Comparison of ENCODE assay signal across 8 cellular contexts in the genomic region with DNA sequence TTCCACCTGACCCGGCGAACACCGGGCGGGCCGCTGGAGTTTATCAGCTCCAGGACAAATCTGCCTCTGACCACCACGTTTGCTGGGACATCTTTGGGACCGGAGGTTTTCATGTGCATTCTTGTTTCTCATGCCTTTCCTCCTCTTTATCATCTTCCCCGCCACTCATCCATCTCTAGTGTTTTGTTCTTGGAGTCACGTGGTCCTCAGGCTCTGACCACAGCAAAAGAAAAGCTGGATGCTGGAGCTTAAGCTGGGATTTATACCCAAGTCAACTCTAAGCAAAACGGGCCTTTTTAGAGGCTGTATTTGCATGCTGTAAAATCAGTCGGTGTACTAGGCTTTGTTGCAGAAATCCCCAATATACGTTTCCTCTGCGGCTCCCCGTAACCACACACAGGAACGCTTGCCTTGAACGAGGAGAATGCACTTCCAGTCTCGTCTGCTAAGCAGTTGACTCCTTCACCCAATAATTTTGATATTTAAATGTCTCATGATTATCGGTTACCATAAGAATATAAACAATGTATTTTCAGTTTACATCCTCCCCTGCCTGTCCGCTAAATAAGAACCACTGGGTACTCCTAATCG. TPM values are rescaled to one million over a fixed set of nuclear protein-coding genes. Genes with fewer than 3 reads are reported as not detected.
DNase-seq lines count a peak whose midpoint lies in the region; ATAC-seq, FAIRE-seq and TF ChIP-seq lines count a peak whose summit lies in the region.

No MANE protein-coding gene starts in this region.

- H3K27ac Mint-ChIP-seq in activated CD8-positive, alpha-beta T cell treated with anti-CD3 and anti-CD28 coated beads, Interleukin-2, amount 10 ng/mL, durations not matched to agents 7 days and 5 days = peak overlapping the region; percentile 95

- H3K9me3 ChIP-seq in BLaER1 treated with 17β-estradiol and CSF1 and Interleukin-3, amounts not matched to agents 10 nM and 100 nM (replicated peaks in 1 of 11) = no peaks in the 10 kb centered on the region
- H3K9me3 ChIP-seq in pancreas = no peaks in the 10 kb centered on the region

- no peak for TF ChIP-seq CTCF in pancreas (IDR thresholded peaks at IDR 0.05)

- peaks cover 35 to 62% (median 58%) of the 10 kb centered on the region in 11 experiments for H4K20me1 ChIP-seq in BLaER1 treated with 17β-estradiol and CSF1 and Interleukin-3, amounts not matched to agents 10 nM and 100 nM

- WGBS in pancreas, 2 donors = 3 to 11% methylated on average over 20 of the region's 20 CpGs

- peak overlapping the region; percentile 61 to 96 (median 92); a peak in 21 of 22 replicates for H3K27ac ChIP-seq in BLaER1 treated with 17β-estradiol and CSF1 and Interleukin-3, amounts not matched to agents 10 nM and 100 nM
- H3K27ac ChIP-seq in pancreas = peak overlapping the region; percentile 71 to 85 (median 80)

- POLR2A ChIA-PET in activated CD8-positive, alpha-beta T cell treated with anti-CD3 and anti-CD28 coated beads, Interleukin-2, amount 10 ng/mL, durations not matched to agents 7 days and 5 days (lab: Charles Lee) = interaction anchor here (0.7 to 1.6 kb wide), 6 partner anchors 8 to 449 kb away, joined by 3 to 11 read pairs (median 3); no protein-coding TSS in a partner anchor

- ATAC-seq in GM19452 (IDR thresholded peaks at IDR 0.05; ENCODE audit: unreplicated experiment) (peak; percentile 12), pancreas (peak in 3 of 4 donors; percentile 0 to 16 (median 8)), HG02938 (IDR thresholded peaks at IDR 0.05; ENCODE audit: unreplicated experiment) (no peak)
- ATAC-seq in activated CD8-positive, alpha-beta T cell treated with anti-CD3 and anti-CD28 coated beads, Interleukin-2, amount 10 ng/mL, durations not matched to agents 7 days and 5 days = peak; percentile 5

- H3K4me1 ChIP-seq in BLaER1 treated with 17β-estradiol and CSF1 and Interleukin-3, amounts not matched to agents 10 nM and 100 nM = peaks cover 30 to 57% (median 54%) of the 10 kb centered on the region in 10 experiments
- H3K4me1 ChIP-seq in pancreas = peaks cover 0 to 13% (median 7%) of the 10 kb centered on the region in 3 donors

- peaks cover 50 to 66% (median 59%) of the 10 kb centered on the region in 11 experiments for H3K36me3 ChIP-seq in BLaER1 treated with 17β-estradiol and CSF1 and Interleukin-3, amounts not matched to agents 10 nM and 100 nM
- peaks cover 0 to 8% (median 4%) of the 10 kb centered on the region in 3 donors for H3K36me3 ChIP-seq in pancreas

- FAIRE-seq in frontal cortex (lab: Jason Lieb, UNC) = no peak
- FAIRE-seq in pancreas (lab: Jason Lieb, UNC) = no peak

- peak; percentile 41 for DNase-seq in NCI-H146 treated with DMSO at 0.1 percent for 48 hours (lab: John Stamatoyannopoulos, UW; ENCODE audit: unreplicated experiment)
- peak; percentile 46 for DNase-seq in activated CD8-positive, alpha-beta T cell treated with anti-CD3 and anti-CD28 coated beads, Interleukin-2, amount 10 ng/mL, durations not matched to agents 7 days and 5 days
- peak; percentile 40 to 47 for DNase-seq in frontal cortex (ENCODE audit: low spot score in 2 of 2)
- peak in 1 of 6 donors; percentile 63 for DNase-seq in pancreas
- DNase-seq in occipital lobe (lab: John Stamatoyannopoulos, UW) = no peak

- intact Hi-C loops in pancreas (cut with DNase I) = no loop called here

- H3K4me1 Mint-ChIP-seq in activated CD8-positive, alpha-beta T cell treated with anti-CD3 and anti-CD28 coated beads, Interleukin-2, amount 10 ng/mL, durations not matched to agents 7 days and 5 days (ENCODE audit: low read depth) = peaks cover 42% of the 10 kb centered on the region

- H3K27me3 ChIP-seq in BLaER1 treated with 17β-estradiol and CSF1 and Interleukin-3, amounts not matched to agents 10 nM and 100 nM = peaks cover 0 to 25% (median 0%) of the 10 kb centered on the region in 11 experiments; a peak in 3 of 22 replicates
- H3K27me3 ChIP-seq in pancreas = no peaks in the 10 kb centered on the region

- no peaks in the 10 kb centered on the region for H3K9me3 Mint-ChIP-seq in activated CD8-positive, alpha-beta T cell treated with anti-CD3 and anti-CD28 coated beads, Interleukin-2, amount 10 ng/mL, durations not matched to agents 7 days and 5 days (ENCODE audit: insufficient read depth)

- H3K4me2 ChIP-seq in BLaER1 treated with 17β-estradiol and CSF1 and Interleukin-3, amounts not matched to agents 10 nM and 100 nM = peak overlapping the region; percentile 85 to 100 (median 96)

- CTCF ChIA-PET in activated CD8-positive, alpha-beta T cell treated with anti-CD3 and anti-CD28 coated beads, Interleukin-2, amount 10 ng/mL, durations not matched to agents 7 days and 5 days (lab: Charles Lee) = interaction anchor here (0.9 to 4.5 kb wide), 6 partner anchors 8 to 62 kb away, joined by 3 to 21 read pairs (median 7); no protein-coding TSS in a partner anchor

- peak overlapping the region; percentile 70 to 99 (median 94) for H3K4me3 ChIP-seq in BLaER1 treated with 17β-estradiol and CSF1 and Interleukin-3, amounts not matched to agents 10 nM and 100 nM
- peak overlapping the region; percentile 83 to 96 (median 88) for H3K4me3 ChIP-seq in pancreas

- H3K27me3 Mint-ChIP-seq in activated CD8-positive, alpha-beta T cell treated with anti-CD3 and anti-CD28 coated beads, Interleukin-2, amount 10 ng/mL, durations not matched to agents 7 days and 5 days (ENCODE audit: low read depth) = no peaks in the 10 kb centered on the region

- peak overlapping the region; percentile 89 to 97 (median 94) for H3K9ac ChIP-seq in BLaER1 treated with 17β-estradiol and CSF1 and Interleukin-3, amounts not matched to agents 10 nM and 100 nM

- peak overlapping the region; percentile 98 for H3K4me3 Mint-ChIP-seq in activated CD8-positive, alpha-beta T cell treated with anti-CD3 and anti-CD28 coated beads, Interleukin-2, amount 10 ng/mL, durations not matched to agents 7 days and 5 days

- peaks cover 56% of the 10 kb centered on the region for H3K36me3 Mint-ChIP-seq in activated CD8-positive, alpha-beta T cell treated with anti-CD3 and anti-CD28 coated beads, Interleukin-2, amount 10 ng/mL, durations not matched to agents 7 days and 5 days (ENCODE audit: low read depth)

RNA-seq across cellular contexts. Expression of a gene that starts 0.6 kb away (rescaled TPM):
- total RNA-seq in activated CD8-positive, alpha-beta T cell treated with anti-CD3 and anti-CD28 coated beads, Interleukin-2, amount 10 ng/mL, durations not matched to agents 7 days and 5 days = 10 to 100 TPM; 36.6 to 36.7 TPM
- total RNA-seq in frontal cortex (13.5 TPM), pancreas (10 to 100 TPM in 5 of 6 donors, 1 to 10 TPM in 1; 8.2 to 15.9 (median 13.4) TPM), occipital lobe (12.9 TPM)
- polyA plus RNA-seq in pancreas = 10 to 100 TPM; 24.9 to 41.9 TPM

RNA-seq across cellular contexts. Expression of a gene that starts 0.9 kb away (rescaled TPM):
- total RNA-seq in activated CD8-positive, alpha-beta T cell treated with anti-CD3 and anti-CD28 coated beads, Interleukin-2, amount 10 ng/mL, durations not matched to agents 7 days and 5 days = 10 to 100 TPM; 57.9 to 60.4 TPM
- total RNA-seq in frontal cortex (20.0 TPM), pancreas (10 to 100 TPM; 13.1 to 19.5 (median 15.3) TPM), occipital lobe (20.0 TPM)
- 10 to 100 TPM; 21.9 to 48.0 TPM for polyA plus RNA-seq in pancreas
